9 cellular contexts compared by ENCODE assay signal in genomic region chr7:142557971-142558582, GRCh38.
DNase-seq lines count a peak whose midpoint lies in the region; ATAC-seq, FAIRE-seq and TF ChIP-seq lines count a peak whose summit lies in the region.
"Had no signal": no experiment of that assay in that cellular context is flagged by ENCODE, and none has a peak within 500 bp of the region (broad histone marks: within the 10 kb centered on the region; RNA-seq: fewer than 3 reads in every experiment).

No MANE protein-coding gene starts in this region.

- TF ChIP-seq EP300 in GM12878 (IDR thresholded peaks at IDR 0.05; ENCODE audit: borderline replicate concordance in 1 of 2, control insufficient read depth in 1 of 2, low read depth in 2 of 2, low read length in 2 of 2), result no peak
- no peak for TF ChIP-seq EP300 in transverse colon (IDR thresholded peaks at IDR 0.05; ENCODE audit: low read depth)

- TF ChIP-seq POLR2A in GM12878 (IDR thresholded peaks at IDR 0.05; ENCODE audit: low read depth, low read length) (no peak), transverse colon (IDR thresholded peaks at IDR 0.05) (no peak)

- CTCF ChIA-PET in Calu3 (lab: Charles Lee) (interaction anchor here (0.5 to 1.3 kb wide), 8 partner anchors 18 to 225 kb away, joined by 3 to 22 read pairs (median 4); no protein-coding TSS in a partner anchor), GM12878 (lab: Yijun Ruan, JAX) (interaction anchor here (0.8 to 6.7 kb wide), 31 partner anchors 9 to 435 kb away, joined by 3 to 165 read pairs (median 5); no protein-coding TSS in a partner anchor)

- no peak overlapping the region for H3K4me2 ChIP-seq in SU-DHL-6 (ENCODE audit: low read depth, low read length, poor library complexity, severe bottlenecking)
- H3K4me2 ChIP-seq in GM12878 (ENCODE audit: control insufficient read depth, insufficient read depth), result no peak overlapping the region

- no peak overlapping the region for H3K27ac Mint-ChIP-seq in Calu3 (ENCODE audit: unreplicated experiment)

- H3K36me3 ChIP-seq in SU-DHL-6 (ENCODE audit: low read length) (no peaks in the 10 kb centered on the region), GM12878 (ENCODE audit: control insufficient read depth in 2 of 2, insufficient read depth in 2 of 2, low read length in 1 of 2) (no peaks in the 10 kb centered on the region), lower lobe of right lung (no peaks in the 10 kb centered on the region), transverse colon (no peaks in the 10 kb centered on the region)
- H3K36me3 ChIP-seq: thoracic aorta had no signal

- RAD21 ChIA-PET in GM12878 (lab: Charles Lee; ENCODE audit: unreplicated experiment), result interaction anchor here (0.9 to 3.1 kb wide), 16 partner anchors 11 to 253 kb away, joined by 3 to 127 read pairs (median 5); no protein-coding TSS in a partner anchor

- POLR2A ChIA-PET in GM12878 (lab: Charles Lee), result no interaction called here

- H4K20me1 ChIP-seq in SU-DHL-6 (ENCODE audit: low read depth, low read length), result no peaks in the 10 kb centered on the region
- H4K20me1 ChIP-seq in GM12878 (ENCODE audit: control insufficient read depth, insufficient read depth), result no peaks in the 10 kb centered on the region

- H3K9me3 Mint-ChIP-seq in Calu3 (ENCODE audit: low read depth, unreplicated experiment), result no peaks in the 10 kb centered on the region

- no peak overlapping the region for H3K9ac ChIP-seq in SU-DHL-6 (ENCODE audit: low read length)
- H3K9ac ChIP-seq in GM12878 (ENCODE audit: control insufficient read depth, insufficient read depth, low read length), result no peak overlapping the region

- TF ChIP-seq RAD21 in GM12878 (IDR thresholded peaks at IDR 0.05; ENCODE audit: insufficient read depth, low read depth, low read length), result peak; percentile 78

- H3K9me2 ChIP-seq in SU-DHL-6 (replicated peaks; ENCODE audit: insufficient read depth, low read length), result no peaks in the 10 kb centered on the region

- no peak overlapping the region for H3K4me3 Mint-ChIP-seq in Calu3 (ENCODE audit: low read depth, unreplicated experiment)

- ATAC-seq in GM19372 (IDR thresholded peaks at IDR 0.05; ENCODE audit: low read depth, unreplicated experiment) (peak; percentile 89), HG03354 (IDR thresholded peaks at IDR 0.05; ENCODE audit: poor library complexity, severe bottlenecking, unreplicated experiment) (peak; percentile 88), GM12878 (peak; percentile 97), lower lobe of right lung (peak; percentile 64 to 70)

- H3K27me3 ChIP-seq in SU-DHL-6 (ENCODE audit: low read length), result no peaks in the 10 kb centered on the region
- H3K27me3 ChIP-seq in GM12878 (replicated peaks in 1 of 2; ENCODE audit: control insufficient read depth in 2 of 2, insufficient read depth in 2 of 2, low read length in 1 of 2), result peaks cover 0 to 3% of the 10 kb centered on the region in 2 experiments; a peak in 2 of 4 replicates
- no peaks in the 10 kb centered on the region for H3K27me3 ChIP-seq in lower lobe of right lung (ENCODE audit: low read depth)
- peaks cover 6% of the 10 kb centered on the region for H3K27me3 ChIP-seq in transverse colon

- peaks cover 53% of the 10 kb centered on the region for H3K4me1 Mint-ChIP-seq in Calu3 (ENCODE audit: low read depth, unreplicated experiment)

- H3K4me1 ChIP-seq in GM12878 (ENCODE audit: control insufficient read depth, insufficient read depth, low read length) (no peaks in the 10 kb centered on the region), lower lobe of right lung (no peaks in the 10 kb centered on the region), transverse colon (no peaks in the 10 kb centered on the region)

- H2AFZ ChIP-seq in SU-DHL-6 (ENCODE audit: low read depth, low read length, severe bottlenecking) (no peak overlapping the region), GM12878 (ENCODE audit: control insufficient read depth, low read depth, low read length) (no peak overlapping the region)

- FAIRE-seq in GM12878 (lab: Jason Lieb, UNC), result no peak

- H3K79me2 ChIP-seq in SU-DHL-6 (ENCODE audit: insufficient read depth, low read length) (no peaks in the 10 kb centered on the region), GM12878 (ENCODE audit: control insufficient read depth, insufficient read depth, low read length) (no peaks in the 10 kb centered on the region)

- peak; percentile 52 for DNase-seq in Calu3
- no peak for DNase-seq in GM12878 (ENCODE audit: low read depth, low spot score)
- DNase-seq in lower lobe of right lung, result no peak
- DNase-seq in transverse colon, result peak; percentile 50
- no peak for DNase-seq in cerebellar nuclear complex (lab: John Stamatoyannopoulos, UW)

- in situ Hi-C loops in GM12878 (cut with MboI), result no loop called here
- in situ Hi-C loops in transverse colon (cut with MboI; ENCODE audit: low pct_ligation_motif_present in 1 of 4, low pct_unique_long_range_greater_than_20kb in 1 of 4, low sequenced_read_pairs in 3 of 4), result no loop called here

- WGBS in GM12878 (ENCODE audit: insufficient coverage, insufficient replicate concordance, low lambda C conversion rate, missing lambda C conversion rate), result 4% methylated on average over 5 of the region's 5 CpGs
- WGBS in transverse colon (ENCODE audit: low coverage in 1 of 2), 2 donors, result 37% methylated on average over 5 of the region's 5 CpGs; no CpG with 5 or more reads in 1 of the 2 donors

- H3F3A ChIP-seq in SU-DHL-6 (ENCODE audit: insufficient read depth), result no peaks in the 10 kb centered on the region

- intact Hi-C loops in Calu3 (cut with micrococcal nuclease; ENCODE audit: unreplicated experiment) (loop anchor here (2.0 kb wide), 1 partner anchor 29 kb away; no protein-coding TSS in a partner anchor), GM12878 (cut with micrococcal nuclease; ENCODE audit: unreplicated experiment) (loop anchor here (1.0 kb wide), 1 partner anchor 29 kb away; no protein-coding TSS in a partner anchor), lower lobe of right lung (cut with DNase I) (no loop called here), transverse colon (cut with DNase I; ENCODE audit: low total_unique reads) (no loop called here)

- H3K36me3 Mint-ChIP-seq in Calu3 (ENCODE audit: insufficient read depth, unreplicated experiment), result no peaks in the 10 kb centered on the region

- H3K9me3 ChIP-seq in SU-DHL-6 (ENCODE audit: insufficient read depth, low read length) (no peaks in the 10 kb centered on the region), GM12878 (replicated peaks; ENCODE audit: control insufficient read depth, insufficient read depth, low read length) (no peaks in the 10 kb centered on the region), lower lobe of right lung (no peaks in the 10 kb centered on the region), transverse colon (no peaks in the 10 kb centered on the region)
- H3K9me3 ChIP-seq: thoracic aorta had no signal

- H3K27me3 Mint-ChIP-seq in Calu3 (ENCODE audit: unreplicated experiment), result no peaks in the 10 kb centered on the region

- H3K4me3 ChIP-seq in SU-DHL-6 (ENCODE audit: insufficient read depth, low read length, poor library complexity, severe bottlenecking), result no peak overlapping the region
- no peak overlapping the region for H3K4me3 ChIP-seq in GM12878
- no peak overlapping the region for H3K4me3 ChIP-seq in lower lobe of right lung
- no peak overlapping the region for H3K4me3 ChIP-seq in transverse colon
- H3K4me3 ChIP-seq: thoracic aorta had no signal

- BruUV-seq in Calu3 (replicated peaks; lab: Mats Ljungman, UMichigan), result no TSS peak
- no TSS peak for BruUV-seq in GM12878 (replicated peaks; lab: Mats Ljungman, UMichigan)

- H3K27ac ChIP-seq in SU-DHL-6 (ENCODE audit: low read depth, low read length) (no peak overlapping the region), GM12878 (ENCODE audit: control insufficient read depth, insufficient read depth) (no peak overlapping the region), lower lobe of right lung (no peak overlapping the region), transverse colon (no peak overlapping the region)
- H3K27ac ChIP-seq: thoracic aorta had no signal

- TF ChIP-seq CTCF in Calu3 (IDR thresholded peaks at IDR 0.05; ENCODE audit: unreplicated experiment) (peak; percentile 49), SU-DHL-6 (IDR thresholded peaks at IDR 0.05; ENCODE audit: insufficient read depth, low read length, poor library complexity, severe bottlenecking) (peak; percentile 91), GM12878 (IDR thresholded peaks at IDR 0.05 in 2 of 3, conservative IDR thresholded peaks at IDR 0.05 in 1 of 3; ENCODE audit: control insufficient read depth in 2 of 3, extremely low read depth in 1 of 3, insufficient read depth in 1 of 3, low read depth in 3 of 3, low read length in 3 of 3) (peak; percentile 88 to 95 (median 88)), lower lobe of right lung (IDR thresholded peaks at IDR 0.05) (peak; percentile 55), transverse colon (IDR thresholded peaks at IDR 0.05) (peak; percentile 39 to 63 (median 51))

- SMC1A ChIA-PET in GM12878 (lab: Charles Lee; ENCODE audit: uncharacterized antibody, unreplicated experiment), result interaction anchor here (1.0 to 3.4 kb wide), 14 partner anchors 12 to 252 kb away, joined by 3 to 76 read pairs (median 5); no protein-coding TSS in a partner anchor

TF ChIP-seq in GM12878, 131 proteins besides CTCF, POLR2A, EP300 and RAD21:
- peak; percentile 57; the same call in 1 of the 2 replicates for TF ChIP-seq SMC3 (IDR thresholded peaks at IDR 0.05; ENCODE audit: borderline replicate concordance, low read length)
- TF ChIP-seq YY1 (IDR thresholded peaks at IDR 0.05; ENCODE audit: low read depth, low read length), result 0 out of 2 replicates have a peak, but pooled peaks have one; percentile 18
- TF ChIP-seq SIX5 (IDR thresholded peaks at IDR 0.05; ENCODE audit: low read depth, low read length, severe bottlenecking), result no peak
- peak; percentile 64 for TF ChIP-seq PKNOX1 (IDR thresholded peaks at IDR 0.05)
- TF ChIP-seq BHLHE40 (IDR thresholded peaks at IDR 0.05; ENCODE audit: borderline replicate concordance in 1 of 2, low read depth in 2 of 2, low read length in 1 of 2), result no peak
TF ChIP-seq in GM12878: peak in this region for 3.

Comparison
In these comparisons a context has a peak if more than half of its experiments do, and no peak if none do; other contexts are left out.
1. DNase-seq: peak in Calu3 (single experiment) and transverse colon (single experiment); none in GM12878 (single experiment), lower lobe of right lung (single experiment) and cerebellar nuclear complex (0 of 2).
2. intact Hi-C loops: an anchor here in Calu3 (2.0 kb wide) and GM12878 (1.0 kb wide); none called in lower lobe of right lung and transverse colon.
3. Peak in every context shown above with its lines, with median percentiles within 50 percentile points of each other: CTCF ChIP-seq and ATAC-seq.